In genomic region chr18:61554117-61554776, GRCh38 we compare ENCODE assay signal across 10 cellular contexts.
DNase-seq lines count a peak whose midpoint lies in the region; ATAC-seq, FAIRE-seq and TF ChIP-seq lines count a peak whose summit lies in the region.
"Had no signal": no experiment of that assay in that cellular context is flagged by ENCODE, and none has a peak within 500 bp of the region (broad histone marks: within the 10 kb centered on the region; RNA-seq: fewer than 3 reads in every experiment).

No MANE protein-coding gene starts in this region.

- ATAC-seq in WTC11 = peak; percentile 25
- ATAC-seq in K562 = no peak
- ATAC-seq in naive B cell (ENCODE audit: low read depth in 2 of 2) = peak; percentile 60 to 71
- no peak for ATAC-seq in HG03039 (IDR thresholded peaks at IDR 0.05; ENCODE audit: unreplicated experiment)
- ATAC-seq: psoas muscle had no signal

- H4K20me1 ChIP-seq in K562 (replicated peaks; ENCODE audit: control insufficient read depth, insufficient read depth, low read length) (no peaks in the 10 kb centered on the region), mammary epithelial cell (ENCODE audit: insufficient read depth, low read length) (no peaks in the 10 kb centered on the region)

- peaks cover 4% of the 10 kb centered on the region for H3K9me3 Mint-ChIP-seq in WTC11
- peaks cover 0 to 7% (median 0%) of the 10 kb centered on the region in 7 donors for H3K9me3 Mint-ChIP-seq in naive B cell

- no peak for TF ChIP-seq CTCF in WTC11 (IDR thresholded peaks at IDR 0.05)
- no peak for TF ChIP-seq CTCF in K562 (IDR thresholded peaks at IDR 0.05 in 2 of 3, conservative IDR thresholded peaks at IDR 0.05 in 1 of 3; ENCODE audit: insufficient read depth in 2 of 3, low read depth in 1 of 3, low read length in 3 of 3)
- TF ChIP-seq CTCF in mammary epithelial cell (conservative IDR thresholded peaks at IDR 0.05 in 1 of 2, IDR thresholded peaks at IDR 0.05 in 1 of 2; ENCODE audit: extremely low read depth in 1 of 2, insufficient read depth in 1 of 2, low read depth in 1 of 2, low read length in 2 of 2) = no peak

- in situ Hi-C loops in K562 (cut with MboI) (no loop called here), mammary epithelial cell (cut with MboI; ENCODE audit: low sequenced_read_pairs in 2 of 2) (loop anchor here in 1 of 2 donors (10.0 kb wide), 1 partner anchor 341 kb away; the partner anchor contains the start of gene RNF152)

- H3K27ac ChIP-seq in K562 (ENCODE audit: extremely low read depth, low read depth, low read length) = no peak overlapping the region
- H3K27ac ChIP-seq in mammary epithelial cell (ENCODE audit: insufficient read depth, low read depth, low read length) = no peak overlapping the region
- H3K27ac ChIP-seq in caudate nucleus (ENCODE audit: low read depth, low read length) = no peak overlapping the region
- H3K27ac ChIP-seq: HL-60, psoas muscle had no signal

- no peak overlapping the region for H3K9ac ChIP-seq in K562 (ENCODE audit: insufficient read depth in 1 of 2, low read depth in 2 of 2, low read length in 2 of 2)
- H3K9ac ChIP-seq in mammary epithelial cell (ENCODE audit: insufficient read depth, low read length) = no peak overlapping the region

- H2AFZ ChIP-seq in K562 (ENCODE audit: low read depth, low read length) (no peak overlapping the region), mammary epithelial cell (ENCODE audit: low read depth, low read length) (no peak overlapping the region)

- 0 out of 2 replicates have a peak, but pooled peaks cover 3% of the 10 kb centered on the region for H3K4me1 Mint-ChIP-seq in WTC11
- no peaks in the 10 kb centered on the region for H3K4me1 Mint-ChIP-seq in naive B cell

- H3K36me3 Mint-ChIP-seq in WTC11 (no peaks in the 10 kb centered on the region), naive B cell (no peaks in the 10 kb centered on the region)

- FAIRE-seq in K562 (lab: Jason Lieb, UNC) = no peak

- TF ChIP-seq POLR2A in K562 (conservative IDR thresholded peaks at IDR 0.05) = no peak

- intact Hi-C loops in K562 (cut with micrococcal nuclease) (no loop called here), mammary epithelial cell (cut with micrococcal nuclease) (no loop called here)

- no peak overlapping the region for H3K4me2 ChIP-seq in K562 (ENCODE audit: insufficient read depth, low read length)
- no peak overlapping the region for H3K4me2 ChIP-seq in mammary epithelial cell (ENCODE audit: insufficient read depth, low read depth, low read length)

- DNase-seq in CD1c-positive myeloid dendritic cell (ENCODE audit: extremely low spot score) (peak; percentile 38), WTC11 (ENCODE audit: low spot score) (no peak), K562 (ENCODE audit: extremely low read depth in 1 of 4, low spot score in 3 of 4) (no peak), naive B cell (peak; percentile 1), mammary epithelial cell (no peak), caudate nucleus (lab: John Stamatoyannopoulos, UW) (no peak)
- DNase-seq in effector CD4-positive, alpha-beta T cell = no peak

- H3K79me2 ChIP-seq in K562 (ENCODE audit: control insufficient read depth, insufficient read depth, low read length) (no peaks in the 10 kb centered on the region), mammary epithelial cell (ENCODE audit: insufficient read depth, low read length) (no peaks in the 10 kb centered on the region)

- H3K27me3 ChIP-seq in K562 (ENCODE audit: control insufficient read depth in 2 of 2, insufficient read depth in 2 of 2, low read length in 2 of 2) = peaks cover 0 to 4% of the 10 kb centered on the region in 2 experiments; a peak in 1 of 5 replicates
- H3K27me3 ChIP-seq in mammary epithelial cell (ENCODE audit: insufficient read depth, low read length) = no peaks in the 10 kb centered on the region

- H3K9me3 ChIP-seq in K562 (replicated peaks; ENCODE audit: control insufficient read depth, insufficient read depth, low read depth, low read length) = no peaks in the 10 kb centered on the region
- peaks cover 3% of the 10 kb centered on the region for H3K9me3 ChIP-seq in mammary epithelial cell (replicated peaks; ENCODE audit: insufficient read depth, low read length)
- H3K9me3 ChIP-seq: psoas muscle had no signal

- H3K9me1 ChIP-seq in K562 (ENCODE audit: control insufficient read depth, insufficient read depth, low read length) = no peaks in the 10 kb centered on the region

- no peak for TF ChIP-seq EP300 in K562 (IDR thresholded peaks at IDR 0.05; ENCODE audit: low read length)

- H3K4me3 ChIP-seq in K562 (no peak overlapping the region), mammary epithelial cell (replicated peaks in 1 of 3; ENCODE audit: insufficient read depth in 1 of 3, low read depth in 2 of 3, low read length in 3 of 3) (no peak overlapping the region)
- H3K4me3 ChIP-seq: psoas muscle had no signal

- whole genome bisulfite sequencing in K562 (ENCODE audit: insufficient coverage, low coverage, missing lambda C conversion rate) = 18% methylated on average over 52 of the region's 67 CpGs
- WGBS in mammary epithelial cell (ENCODE audit: low coverage, missing lambda C conversion rate) = 94% methylated on average over 22 of the region's 67 CpGs

- POLR2A ChIA-PET in WTC11 (lab: Charles Lee) (no interaction called here), K562 (lab: Yijun Ruan, JAX) (interaction anchor here (0.6 kb wide), 1 partner anchor 24 kb away, joined by 4 read pairs; no protein-coding TSS in a partner anchor)

- H3K27me3 Mint-ChIP-seq in WTC11 (ENCODE audit: low read depth) (no peaks in the 10 kb centered on the region), naive B cell (peaks cover 0 to 8% (median 7%) of the 10 kb centered on the region in 3 donors)

- H3K4me3 Mint-ChIP-seq in WTC11 = no peak overlapping the region
- H3K4me3 Mint-ChIP-seq in naive B cell = peak overlapping the region; percentile 33 to 86 (median 78)

- H3K27ac Mint-ChIP-seq in WTC11 (no peak overlapping the region), naive B cell (peak overlapping the region in 3 of 6 donors; percentile 53 to 92 (median 56))

- no TSS peak for BruUV-seq in K562 (replicated peaks; lab: Mats Ljungman, UMichigan)
- no TSS peak for BruUV-seq in mammary epithelial cell (replicated peaks; lab: Mats Ljungman, UMichigan)

- no peak for TF ChIP-seq RAD21 in K562 (CRISPR knock-in tag; conservative IDR thresholded peaks at IDR 0.05 in 1 of 2, IDR thresholded peaks at IDR 0.05 in 1 of 2)

- dilution Hi-C loops in mammary epithelial cell (cut with HindIII; ENCODE audit: low sequenced_read_pairs) = no loop called here

- CTCF ChIA-PET in WTC11 (lab: Charles Lee) = interaction anchor here (1.3 kb wide), 1 partner anchor 28 kb away, joined by 8 read pairs; no protein-coding TSS in a partner anchor
- CTCF ChIA-PET in K562 (lab: Yijun Ruan, JAX; ENCODE audit: low intra/inter-chr PET ratio) = no interaction called here
- CTCF ChIA-PET in mammary epithelial cell (lab: Charles Lee; ENCODE audit: low non-redundant PET) = no interaction called here

- no peaks in the 10 kb centered on the region for H3K36me3 ChIP-seq in K562 (ENCODE audit: control insufficient read depth, insufficient read depth, low read length)
- H3K36me3 ChIP-seq in mammary epithelial cell (ENCODE audit: insufficient read depth, low read length) = no peaks in the 10 kb centered on the region

- H3K4me1 ChIP-seq in K562 (replicated peaks in 1 of 2; ENCODE audit: control insufficient read depth in 2 of 2, insufficient read depth in 2 of 2, low read length in 2 of 2) (peaks cover 0 to 6% of the 10 kb centered on the region in 2 experiments; a peak in 1 of 5 replicates), mammary epithelial cell (ENCODE audit: insufficient read depth, low read length) (peaks cover 4% of the 10 kb centered on the region)
- H3K4me1 ChIP-seq: psoas muscle had no signal

TF ChIP-seq in WTC11, 78 proteins besides CTCF, POLR2A, EP300 and RAD21:
- no peak for TF ChIP-seq NR3C1 (CRISPR knock-in tag; conservative IDR thresholded peaks at IDR 0.05; ENCODE audit: low read depth)

TF ChIP-seq in K562, 482 proteins besides CTCF, POLR2A, EP300 and RAD21 (continues in another document):
- TF ChIP-seq HMBOX1 (IDR thresholded peaks at IDR 0.05) (no peak), CBFA2T2 (conservative IDR thresholded peaks at IDR 0.05) (no peak)

Comparison
In these comparisons a context has a peak if more than half of its experiments do, and no peak if none do; other contexts are left out.
1. DNase-seq: peak in CD1c-positive myeloid dendritic cell (single experiment) and naive B cell (single experiment); none in WTC11 (single experiment), K562 (0 of 4), mammary epithelial cell (single experiment), effector CD4-positive, alpha-beta T cell (single experiment) and caudate nucleus (0 of 61).
2. ATAC-seq: peak in WTC11 (single experiment) and naive B cell (2 of 2); none in K562 (single experiment) and HG03039 (single experiment).